Comparison of ENCODE assay signal across 8 cellular contexts in the genomic region with DNA sequence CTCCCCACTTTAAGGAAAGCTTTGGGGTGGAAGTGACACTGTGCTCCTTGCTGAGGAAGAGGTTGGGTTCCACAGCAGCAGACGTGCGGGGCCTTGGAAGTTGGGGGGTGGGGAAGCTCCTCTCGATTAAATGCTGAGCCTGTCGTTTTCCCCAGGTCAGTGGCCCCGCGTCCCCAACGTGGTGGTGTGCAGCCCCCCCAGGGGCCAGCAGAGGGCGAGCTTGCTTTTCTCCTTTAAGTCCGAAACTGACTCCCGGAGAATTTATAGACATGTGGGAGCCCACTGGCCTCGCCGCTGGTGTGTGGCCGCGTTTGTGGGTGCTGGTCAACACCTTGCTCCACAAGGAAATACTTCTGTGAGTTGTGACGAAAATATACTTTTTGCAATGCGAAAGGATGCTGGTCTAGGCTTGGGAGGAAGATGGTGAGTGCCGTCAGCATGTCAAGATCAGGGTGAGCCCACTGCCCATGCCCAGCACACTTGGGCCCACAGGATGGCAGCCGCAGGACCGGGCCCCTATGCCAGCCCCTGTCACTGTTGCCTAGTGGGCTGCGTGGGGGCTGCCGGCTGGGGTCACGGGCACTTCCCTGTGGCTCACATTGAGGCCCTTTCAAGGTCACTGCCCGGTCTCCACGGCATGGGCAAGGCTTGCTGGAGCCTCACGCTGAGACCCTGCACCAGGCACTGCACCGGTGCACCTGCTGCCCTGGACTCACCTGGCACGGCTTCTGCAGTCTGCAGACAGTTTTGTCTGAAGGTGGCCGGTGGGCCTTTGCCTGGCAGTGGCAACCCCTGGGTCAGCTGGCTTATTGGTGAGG. TPM values are rescaled to one million over a fixed set of nuclear protein-coding genes. Genes with fewer than 3 reads are reported as not detected.
DNase-seq lines count a peak whose midpoint lies in the region; ATAC-seq, FAIRE-seq and TF ChIP-seq lines count a peak whose summit lies in the region.

No MANE protein-coding gene starts in this region.

- TF ChIP-seq CTCF in DOHH2 (IDR thresholded peaks at IDR 0.05; ENCODE audit: low read depth, low read length, poor library complexity, severe bottlenecking) (peak; percentile 78), activated B cell treated with CpG ODN at 0.5 μM for 24 hours (IDR thresholded peaks at IDR 0.05) (no peak)

- no peaks in the 10 kb centered on the region for H4K20me1 ChIP-seq in DOHH2 (ENCODE audit: control insufficient read depth, insufficient read depth, low read depth, low read length)

- H3K27ac ChIP-seq in DOHH2 (ENCODE audit: low read depth, low read length) (no peak overlapping the region), mesenchymal stem cell (ENCODE audit: low read length, poor library complexity, severe bottlenecking) (no peak overlapping the region), substantia nigra (ENCODE audit: low read depth, low read length, poor library complexity, severe bottlenecking) (no peak overlapping the region)

- no peak overlapping the region for H3K9ac ChIP-seq in mesenchymal stem cell (ENCODE audit: low read length)

- no peak overlapping the region for H3K4me3 Mint-ChIP-seq in activated B cell treated with CpG ODN at 0.5 μM for 24 hours

- peaks cover 6% of the 10 kb centered on the region for H3K4me1 ChIP-seq in DOHH2 (ENCODE audit: control insufficient read depth, low read length)
- peaks cover 10% of the 10 kb centered on the region for H3K4me1 ChIP-seq in mesenchymal stem cell (ENCODE audit: control insufficient read depth, insufficient read depth, low read depth, low read length)

- peak; percentile 43 for ATAC-seq in activated B cell treated with CpG ODN at 0.5 μM for 24 hours (ENCODE audit: low read depth)
- ATAC-seq in HG03025 (IDR thresholded peaks at IDR 0.05; ENCODE audit: low FRiP score, unreplicated experiment): no peak
- no peak for ATAC-seq in GM21576 (IDR thresholded peaks at IDR 0.05; ENCODE audit: unreplicated experiment)

- no peak for FAIRE-seq in HTR-8/SVneo (lab: Jason Lieb, UNC)

- no peak overlapping the region for H4K91ac ChIP-seq in mesenchymal stem cell (ENCODE audit: low read length)

- no peak overlapping the region for H3K4ac ChIP-seq in mesenchymal stem cell (ENCODE audit: low read depth in 1 of 2, low read length in 2 of 2)

- H2AK5ac ChIP-seq in mesenchymal stem cell (ENCODE audit: low read length, severe bottlenecking): no peak overlapping the region

- H4K8ac ChIP-seq in mesenchymal stem cell (ENCODE audit: low read length): no peak overlapping the region

- H3K4me3 ChIP-seq in DOHH2 (ENCODE audit: low read length): no peak overlapping the region
- no peak overlapping the region for H3K4me3 ChIP-seq in mesenchymal stem cell (ENCODE audit: insufficient read depth in 1 of 2, low read depth in 1 of 2, low read length in 2 of 2)

- H3K23ac ChIP-seq in mesenchymal stem cell (ENCODE audit: low read length in 2 of 2): no peak overlapping the region

- peaks cover 23% of the 10 kb centered on the region for H3K79me1 ChIP-seq in mesenchymal stem cell (replicated peaks; ENCODE audit: low read length, poor library complexity, severe bottlenecking)

- H3K27me3 Mint-ChIP-seq in activated B cell treated with CpG ODN at 0.5 μM for 24 hours: no peaks in the 10 kb centered on the region

- H2BK120ac ChIP-seq in mesenchymal stem cell (ENCODE audit: low read depth, low read length): no peak overlapping the region

- DNase-seq in HTR-8/SVneo (ENCODE audit: insufficient read length, low spot score): peak; percentile 67
- peak; percentile 36 for DNase-seq in activated B cell treated with CpG ODN at 0.5 μM for 24 hours
- peak; percentile 79 for DNase-seq in ecto neural progenitor cell (ENCODE audit: low spot score)
- peak; percentile 54 for DNase-seq in mesenchymal stem cell
- peak in 39 of 49 donors; percentile 9 to 80 (median 33) for DNase-seq in substantia nigra (lab: John Stamatoyannopoulos, UW)

- H3K9me3 ChIP-seq in DOHH2 (ENCODE audit: control insufficient read depth, insufficient read depth, low read length) (no peaks in the 10 kb centered on the region), mesenchymal stem cell (ENCODE audit: control insufficient read depth, low read length) (no peaks in the 10 kb centered on the region)

- H2BK5ac ChIP-seq in mesenchymal stem cell (ENCODE audit: low read depth, low read length, poor library complexity, severe bottlenecking): no peak overlapping the region

- no peaks in the 10 kb centered on the region for H3K79me2 ChIP-seq in DOHH2 (ENCODE audit: control insufficient read depth, low read length)

- H3K27ac Mint-ChIP-seq in activated B cell treated with CpG ODN at 0.5 μM for 24 hours: no peak overlapping the region

- no peaks in the 10 kb centered on the region for H3K9me2 ChIP-seq in DOHH2 (replicated peaks; ENCODE audit: control insufficient read depth, low read length)

- no peaks in the 10 kb centered on the region for H3F3A ChIP-seq in DOHH2 (ENCODE audit: control insufficient read depth, insufficient read depth)

- peaks cover 9% of the 10 kb centered on the region for H3K4me1 Mint-ChIP-seq in activated B cell treated with CpG ODN at 0.5 μM for 24 hours

- no peak overlapping the region for H3K14ac ChIP-seq in mesenchymal stem cell (ENCODE audit: low read length in 2 of 2)

- no peak overlapping the region for H2BK15ac ChIP-seq in mesenchymal stem cell (ENCODE audit: low read depth, poor library complexity, severe bottlenecking)

- intact Hi-C loops in activated B cell treated with CpG ODN at 0.5 μM for 24 hours (cut with micrococcal nuclease): loop anchor here (1.0 kb wide), 1 partner anchor 273 kb away; no protein-coding TSS in a partner anchor

- no peak overlapping the region for H3K18ac ChIP-seq in mesenchymal stem cell (ENCODE audit: low read depth in 1 of 2, low read length in 2 of 2)

- H3K27me3 ChIP-seq in DOHH2 (ENCODE audit: control insufficient read depth, low read length) (no peaks in the 10 kb centered on the region), mesenchymal stem cell (ENCODE audit: control insufficient read depth in 1 of 2, insufficient read depth in 1 of 2, low read length in 2 of 2) (no peaks in the 10 kb centered on the region)

- no peaks in the 10 kb centered on the region for H3K9me3 Mint-ChIP-seq in activated B cell treated with CpG ODN at 0.5 μM for 24 hours

- no peak overlapping the region for H2AFZ ChIP-seq in mesenchymal stem cell (ENCODE audit: low read depth, low read length)

- H3K4me2 ChIP-seq in DOHH2 (ENCODE audit: low read length): no peak overlapping the region
- no peak overlapping the region for H3K4me2 ChIP-seq in mesenchymal stem cell (ENCODE audit: low read length, poor library complexity, severe bottlenecking)

- H3K36me3 Mint-ChIP-seq in activated B cell treated with CpG ODN at 0.5 μM for 24 hours (ENCODE audit: low read depth): peaks cover 24% of the 10 kb centered on the region

- WGBS in mesenchymal stem cell: 69% methylated on average over 28 of the region's 28 CpGs

- CTCF ChIA-PET in activated B cell treated with CpG ODN at 0.5 μM for 24 hours (lab: Charles Lee): interaction anchor here (0.9 to 2.5 kb wide), 5 partner anchors 9 to 374 kb away, joined by 3 to 11 read pairs (median 3); a partner anchor contains a TSS

- no peak overlapping the region for H2BK12ac ChIP-seq in mesenchymal stem cell (ENCODE audit: low read length in 2 of 2)

- H3K36me3 ChIP-seq in DOHH2 (ENCODE audit: control insufficient read depth, low read length): peaks cover 18% of the 10 kb centered on the region
- H3K36me3 ChIP-seq in mesenchymal stem cell (ENCODE audit: control insufficient read depth in 1 of 2, insufficient read depth in 2 of 2, low read depth in 1 of 2, low read length in 2 of 2): peaks cover 58 to 94% of the 10 kb centered on the region in 2 experiments

- POLR2A ChIA-PET in activated B cell treated with CpG ODN at 0.5 μM for 24 hours (lab: Charles Lee): interaction anchor here (0.6 kb wide), 1 partner anchor 657 kb away, joined by 3 read pairs; no protein-coding TSS in a partner anchor

RNA-seq across cellular contexts. Expression of a gene that starts 9.4 kb away (rescaled TPM):
- 31.7 and 35.2 TPM in 2 replicates for total RNA-seq in activated B cell treated with CpG ODN at 0.5 μM for 24 hours
- 4.8 TPM for polyA plus RNA-seq in mesenchymal stem cell (2013, experiment 1 of 2)
- 4.3 TPM for polyA plus RNA-seq in mesenchymal stem cell (2013, experiment 2 of 2)

RNA-seq across cellular contexts. Expression of a gene that starts 49.9 kb away (rescaled TPM):
- total RNA-seq in activated B cell treated with CpG ODN at 0.5 μM for 24 hours: not detected in 2 replicates
- not detected for polyA plus RNA-seq in mesenchymal stem cell (2013, experiment 1 of 2)
- polyA plus RNA-seq in mesenchymal stem cell (2013, experiment 2 of 2): not detected
